ENCODE assay signal across 26 cellular contexts in the genomic region with DNA sequence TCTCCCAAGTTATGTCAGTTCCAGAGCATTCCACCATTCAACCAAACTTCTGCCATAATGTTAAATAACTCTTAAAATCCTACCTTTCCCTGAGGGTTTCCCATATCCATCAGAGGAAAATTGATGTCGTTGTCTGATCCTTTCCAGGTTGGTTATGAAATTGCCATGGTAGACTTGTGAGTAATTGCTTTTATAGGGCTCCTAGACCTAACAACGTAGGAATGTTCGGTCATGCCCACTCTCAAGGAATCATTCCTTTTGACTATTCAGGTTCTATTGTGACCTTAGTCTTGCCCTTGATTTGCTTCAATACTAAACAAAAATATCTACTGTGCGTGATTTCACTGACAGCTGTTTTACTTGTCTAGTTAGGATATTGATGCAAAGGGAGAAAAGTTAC. TPM values are rescaled to one million over a fixed set of nuclear protein-coding genes. Genes with fewer than 3 reads are reported as not detected.
"Had no signal": no experiment of that assay in that cellular context is flagged by ENCODE, and none has a peak within 500 bp of the region (broad histone marks: within the 10 kb centered on the region; RNA-seq: fewer than 3 reads in every experiment).

No MANE protein-coding gene starts in this region.

- H3K27ac ChIP-seq: colonic mucosa, esophagus muscularis mucosa, gastroesophageal sphincter, neutrophil, psoas muscle, right atrium auricular region, sigmoid colon, skin epidermis, stomach, thoracic aorta, transverse colon had no signal

- H3K9me3 Mint-ChIP-seq: endodermal cell; immature natural killer cell; naive thymus-derived CD8-positive, alpha-beta T cell had no signal

- H3K36me3 Mint-ChIP-seq: immature natural killer cell; naive thymus-derived CD8-positive, alpha-beta T cell had no signal

- H3K36me3 ChIP-seq: colonic mucosa, esophagus muscularis mucosa, gastroesophageal sphincter, neutrophil, right atrium auricular region, sigmoid colon, stomach, thoracic aorta, transverse colon had no signal

- H3K9me3 ChIP-seq: colonic mucosa, esophagus muscularis mucosa, gastroesophageal sphincter, neutrophil, psoas muscle, right atrium auricular region, sigmoid colon, stomach, thoracic aorta, transverse colon had no signal

- H3K27ac Mint-ChIP-seq: endodermal cell; immature natural killer cell; naive thymus-derived CD8-positive, alpha-beta T cell had no signal

- ATAC-seq: gastroesophageal sphincter; left colon; left ventricle myocardium superior; naive thymus-derived CD8-positive, alpha-beta T cell; psoas muscle had no signal

- H3K4me1 ChIP-seq: colonic mucosa, psoas muscle, right atrium auricular region, transverse colon had no signal

- H3K27me3 ChIP-seq: right atrium auricular region, sigmoid colon had no signal

- DNase-seq: colonic mucosa; dermis blood vessel endothelial cell; endodermal cell; glutamatergic neuron; immature natural killer cell; kidney; left colon; left ventricle myocardium superior; mesendoderm; naive thymus-derived CD8-positive, alpha-beta T cell; psoas muscle; sigmoid colon; stimulated activated CD4-positive, alpha-beta T cell treated with anti-CD3 and anti-CD28 coated beads, Interleukin-2, amount 100 ng/mL, for 24 hours; stimulated activated CD4-positive, alpha-beta T cell treated with anti-CD3 and anti-CD28 coated beads, Interleukin-4, amount 100 ng/mL, for 4 hours; stimulated activated naive CD4-positive, alpha-beta T cell; stomach; substantia nigra; transverse colon had no signal

- H3K4me3 Mint-ChIP-seq: endodermal cell; immature natural killer cell; naive thymus-derived CD8-positive, alpha-beta T cell had no signal

- H3K4me3 ChIP-seq: colonic mucosa, esophagus muscularis mucosa, gastroesophageal sphincter, lung, psoas muscle, right atrium auricular region, sigmoid colon, skin epidermis, stomach, thoracic aorta, transverse colon had no signal

RNA-seq across cellular contexts. Expression of a gene that starts 5.7 kb away (rescaled TPM):
- total RNA-seq: dermis blood vessel endothelial cell, osteoblast had no signal
